24 cellular contexts compared by ENCODE assay signal in genomic region chr15:100252779-100253417, GRCh38.
"Had no signal": no experiment of that assay in that cellular context is flagged by ENCODE, and none has a peak within 500 bp of the region (broad histone marks: within the 10 kb centered on the region; RNA-seq: fewer than 3 reads in every experiment).

No MANE protein-coding gene starts in this region.

- H3K36me3 Mint-ChIP-seq: natural killer cell had no signal

- H3K9me3 Mint-ChIP-seq: effector memory CD8-positive, alpha-beta T cell; natural killer cell had no signal

- H3K9me3 ChIP-seq: esophagus muscularis mucosa, gastrocnemius medialis, ovary, stomach, suprapubic skin, tibial nerve, uterus had no signal

- H3K27ac ChIP-seq: esophagus muscularis mucosa, gastrocnemius medialis, ovary, stomach, suprapubic skin, tibial nerve, uterus had no signal

- H3K27me3 ChIP-seq: esophagus muscularis mucosa, gastrocnemius medialis, ovary, stomach, suprapubic skin, tibial nerve, uterus had no signal

- H3K4me1 ChIP-seq: esophagus muscularis mucosa, gastrocnemius medialis, stomach, uterus had no signal

- DNase-seq: activated gamma-delta T cell treated with Interleukin-2 at 50 U/mL for 16 hours; activated T-cell treated with anti-CD3 and anti-CD28 coated beads, Interleukin-2, amount 50 U/mL, for 72 hours; central memory CD4-positive, alpha-beta T cell; effector memory CD8-positive, alpha-beta T cell; gastrocnemius medialis; hippocampal formation; kidney glomerular epithelial cell; left ventricle myocardium superior; mammary epithelial cell; natural killer cell; right cardiac atrium; stimulated activated CD4-positive, alpha-beta T cell treated with anti-CD3 and anti-CD28 coated beads, Interleukin-12 subunit alpha, Interleukin-12 subunit beta, amount 100 ng/mL, for 4 hours; stimulated activated CD4-positive, alpha-beta T cell treated with anti-CD3 and anti-CD28 coated beads, Interleukin-4, amount 100 ng/mL, for 4 hours; T-helper 1 cell; T-helper 9 cell had no signal

- H3K27ac Mint-ChIP-seq: activated naive CD8-positive, alpha-beta T cell; activated T-cell treated with anti-CD3 and anti-CD28 coated beads, Interleukin-2, amount 50 U/mL, for 72 hours; effector memory CD8-positive, alpha-beta T cell; mesothelial cell of epicardium; natural killer cell had no signal

- H3K4me1 Mint-ChIP-seq: mesothelial cell of epicardium, natural killer cell had no signal

- H3K36me3 ChIP-seq: ovary, suprapubic skin, tibial nerve, uterus had no signal

- H3K4me3 Mint-ChIP-seq: activated naive CD8-positive, alpha-beta T cell; activated T-cell treated with anti-CD3 and anti-CD28 coated beads, Interleukin-2, amount 50 U/mL, for 72 hours; effector memory CD8-positive, alpha-beta T cell; mesothelial cell of epicardium; natural killer cell had no signal

- FAIRE-seq: astrocyte had no signal

- ATAC-seq: activated T-cell treated with anti-CD3 and anti-CD28 coated beads, Interleukin-2, amount 50 U/mL, for 72 hours; effector memory CD8-positive, alpha-beta T cell; gastrocnemius medialis; left ventricle myocardium superior; natural killer cell; right cardiac atrium had no signal

- H3K27me3 Mint-ChIP-seq: activated naive CD8-positive, alpha-beta T cell; effector memory CD8-positive, alpha-beta T cell had no signal

- H3K4me3 ChIP-seq: esophagus muscularis mucosa, gastrocnemius medialis, ovary, stomach, suprapubic skin, tibial nerve, uterus had no signal
